In the genomic region with DNA sequence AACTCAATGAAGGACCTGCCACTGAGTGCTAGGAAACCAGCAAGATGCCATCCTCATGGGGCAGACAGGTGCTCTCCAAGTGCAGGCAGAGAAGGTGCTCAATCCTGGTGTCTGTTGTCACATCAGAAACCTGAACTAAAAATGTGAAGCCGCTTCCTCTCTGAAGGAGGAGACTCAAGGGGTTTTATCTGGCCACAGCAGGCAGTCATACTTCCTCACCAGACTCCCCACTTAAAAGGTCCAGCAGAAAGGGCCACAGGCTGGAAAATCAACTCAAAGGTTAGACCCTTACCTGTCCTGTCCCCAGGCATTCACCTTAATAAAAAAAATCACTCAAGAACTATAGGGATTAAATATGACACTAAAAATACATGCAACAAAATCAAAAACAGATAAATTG, we compare ENCODE assay signal across 12 cellular contexts. TPM values are rescaled to one million over a fixed set of nuclear protein-coding genes. Genes with fewer than 3 reads are reported as not detected.
DNase-seq lines count a peak whose midpoint lies in the region; ATAC-seq lines count a peak whose summit lies in the region.
"Had no signal": no experiment of that assay in that cellular context is flagged by ENCODE, and none has a peak within 500 bp of the region (broad histone marks: within the 10 kb centered on the region; RNA-seq: fewer than 3 reads in every experiment).

No MANE protein-coding gene starts in this region.

- POLR2A ChIA-PET in CD4-positive, alpha-beta memory T cell (lab: Charles Lee; ENCODE audit: partially characterized antibody) = interaction anchor here (1.1 to 13.4 kb wide), 3 partner anchors 8 to 24 kb away, joined by 5 to 222 read pairs (median 18); a partner anchor contains a TSS
- POLR2A ChIA-PET in naive thymus-derived CD8-positive, alpha-beta T cell (lab: Charles Lee) = no interaction called here

- H3K36me3 ChIP-seq in CD4-positive, alpha-beta memory T cell (ENCODE audit: insufficient read depth, low read length) = peaks cover 8% of the 10 kb centered on the region

- no peaks in the 10 kb centered on the region for H3K9me3 ChIP-seq in CD4-positive, alpha-beta memory T cell (ENCODE audit: control insufficient read depth in 1 of 2, low read length in 2 of 2)

- peaks cover 14 to 53% of the 10 kb centered on the region in 2 donors for H3K36me3 Mint-ChIP-seq in CD4-positive, alpha-beta memory T cell
- H3K36me3 Mint-ChIP-seq in IgD-negative memory B cell = peaks cover 9% of the 10 kb centered on the region
- H3K36me3 Mint-ChIP-seq in activated T-helper 1 cell treated with anti-CD3 and anti-CD28 coated beads, Interleukin-12 subunit alpha, Interleukin-12 subunit beta, Interleukin-2, Interleukin-4 antibody, amounts not matched to agents 30 ng/mL and 10 ng/mL and 1 ng/mL, durations not matched to agents 14 hours and 24 hours and 36 hours (ENCODE audit: low read depth) = peaks cover 22% of the 10 kb centered on the region
- peaks cover 0 to 56% (median 6%) of the 10 kb centered on the region in 3 donors for H3K36me3 Mint-ChIP-seq in naive thymus-derived CD8-positive, alpha-beta T cell

- H3K9me3 Mint-ChIP-seq in CD4-positive, alpha-beta memory T cell = peaks cover 0 to 2% (median 0%) of the 10 kb centered on the region in 8 donors
- no peaks in the 10 kb centered on the region for H3K9me3 Mint-ChIP-seq in IgD-negative memory B cell
- no peaks in the 10 kb centered on the region for H3K9me3 Mint-ChIP-seq in activated T-helper 1 cell treated with anti-CD3 and anti-CD28 coated beads, Interleukin-12 subunit alpha, Interleukin-12 subunit beta, Interleukin-2, Interleukin-4 antibody, amounts not matched to agents 30 ng/mL and 10 ng/mL and 1 ng/mL, durations not matched to agents 14 hours and 24 hours and 36 hours
- H3K9me3 Mint-ChIP-seq in naive thymus-derived CD8-positive, alpha-beta T cell = no peaks in the 10 kb centered on the region

- no peak for DNase-seq in CD4-positive, alpha-beta memory T cell
- no peak for DNase-seq in activated T-helper 1 cell treated with anti-CD3 and anti-CD28 coated beads, Interleukin-12 subunit alpha, Interleukin-12 subunit beta, Interleukin-2, Interleukin-4 antibody, amounts not matched to agents 30 ng/mL and 10 ng/mL and 1 ng/mL, durations not matched to agents 14 hours and 24 hours and 36 hours (ENCODE audit: low spot score)
- no peak for DNase-seq in naive thymus-derived CD8-positive, alpha-beta T cell
- DNase-seq in HuH-7 (ENCODE audit: low spot score) (no peak), glomerular visceral epithelial cell (ENCODE audit: extremely low spot score) (no peak), AG08395 (ENCODE audit: low spot score) (no peak)
- DNase-seq: activated CD4-positive, alpha-beta T cell treated with anti-CD3 and anti-CD28 coated beads for 48 hours; foreskin melanocyte; H9; NCI-H1417 treated with DMSO at 0.1 percent for 48 hours had no signal

- no peak overlapping the region for H3K27ac ChIP-seq in CD4-positive, alpha-beta memory T cell (ENCODE audit: low read depth, low read length)

- intact Hi-C loops in CD4-positive, alpha-beta memory T cell (cut with micrococcal nuclease) = no loop called here
- intact Hi-C loops in activated T-helper 1 cell treated with anti-CD3 and anti-CD28 coated beads, Interleukin-12 subunit alpha, Interleukin-12 subunit beta, Interleukin-2, Interleukin-4 antibody, amounts not matched to agents 30 ng/mL and 10 ng/mL and 1 ng/mL, durations not matched to agents 14 hours and 24 hours and 36 hours (cut with micrococcal nuclease) = loop anchor here (1.0 to 10.0 kb wide), 3 partner anchors 12 to 1277 kb away; a partner anchor contains a TSS

- H3K27me3 ChIP-seq in CD4-positive, alpha-beta memory T cell (ENCODE audit: insufficient read depth, low read length) = no peaks in the 10 kb centered on the region

- H3K4me3 ChIP-seq in CD4-positive, alpha-beta memory T cell (ENCODE audit: low read length in 2 of 2) = no peak overlapping the region

- peaks cover 86% of the 10 kb centered on the region for H3K4me1 ChIP-seq in CD4-positive, alpha-beta memory T cell (ENCODE audit: insufficient read depth, low read length)

- no peak for ATAC-seq in naive thymus-derived CD8-positive, alpha-beta T cell
- ATAC-seq in GM19397 (IDR thresholded peaks at IDR 0.05; ENCODE audit: unreplicated experiment) = no peak

- peaks cover 64 to 92% (median 76%) of the 10 kb centered on the region in 4 donors for H3K4me1 Mint-ChIP-seq in CD4-positive, alpha-beta memory T cell
- peaks cover 49 to 75% (median 73%) of the 10 kb centered on the region in 3 donors for H3K4me1 Mint-ChIP-seq in IgD-negative memory B cell
- H3K4me1 Mint-ChIP-seq in activated T-helper 1 cell treated with anti-CD3 and anti-CD28 coated beads, Interleukin-12 subunit alpha, Interleukin-12 subunit beta, Interleukin-2, Interleukin-4 antibody, amounts not matched to agents 30 ng/mL and 10 ng/mL and 1 ng/mL, durations not matched to agents 14 hours and 24 hours and 36 hours (ENCODE audit: low read depth) = peaks cover 63% of the 10 kb centered on the region
- H3K4me1 Mint-ChIP-seq in naive thymus-derived CD8-positive, alpha-beta T cell = peaks cover 50 to 90% (median 87%) of the 10 kb centered on the region in 4 donors

- H3K4me3 Mint-ChIP-seq in CD4-positive, alpha-beta memory T cell = peak overlapping the region in 7 of 8 donors; percentile 47 to 79 (median 69)
- H3K4me3 Mint-ChIP-seq in IgD-negative memory B cell = peak overlapping the region; percentile 22 to 94 (median 88)
- H3K4me3 Mint-ChIP-seq in activated T-helper 1 cell treated with anti-CD3 and anti-CD28 coated beads, Interleukin-12 subunit alpha, Interleukin-12 subunit beta, Interleukin-2, Interleukin-4 antibody, amounts not matched to agents 30 ng/mL and 10 ng/mL and 1 ng/mL, durations not matched to agents 14 hours and 24 hours and 36 hours = peak overlapping the region; percentile 68
- H3K4me3 Mint-ChIP-seq in naive thymus-derived CD8-positive, alpha-beta T cell = peak overlapping the region; percentile 23 to 79 (median 72)
- H3K4me3 Mint-ChIP-seq: H9 had no signal

- peak overlapping the region; percentile 41 to 85 (median 76) for H3K27ac Mint-ChIP-seq in CD4-positive, alpha-beta memory T cell
- peak overlapping the region; percentile 23 to 91 (median 88) for H3K27ac Mint-ChIP-seq in IgD-negative memory B cell
- peak overlapping the region; percentile 84 for H3K27ac Mint-ChIP-seq in activated T-helper 1 cell treated with anti-CD3 and anti-CD28 coated beads, Interleukin-12 subunit alpha, Interleukin-12 subunit beta, Interleukin-2, Interleukin-4 antibody, amounts not matched to agents 30 ng/mL and 10 ng/mL and 1 ng/mL, durations not matched to agents 14 hours and 24 hours and 36 hours
- peak overlapping the region in 9 of 10 donors; percentile 35 to 89 (median 76) for H3K27ac Mint-ChIP-seq in naive thymus-derived CD8-positive, alpha-beta T cell

- no peaks in the 10 kb centered on the region for H3K27me3 Mint-ChIP-seq in CD4-positive, alpha-beta memory T cell
- no peaks in the 10 kb centered on the region for H3K27me3 Mint-ChIP-seq in IgD-negative memory B cell
- H3K27me3 Mint-ChIP-seq in activated T-helper 1 cell treated with anti-CD3 and anti-CD28 coated beads, Interleukin-12 subunit alpha, Interleukin-12 subunit beta, Interleukin-2, Interleukin-4 antibody, amounts not matched to agents 30 ng/mL and 10 ng/mL and 1 ng/mL, durations not matched to agents 14 hours and 24 hours and 36 hours (ENCODE audit: insufficient read depth) = no peaks in the 10 kb centered on the region
- H3K27me3 Mint-ChIP-seq in naive thymus-derived CD8-positive, alpha-beta T cell = no peaks in the 10 kb centered on the region

- CTCF ChIA-PET in CD4-positive, alpha-beta memory T cell (lab: Charles Lee; ENCODE audit: partially characterized antibody) = interaction anchor here (1.6 to 2.6 kb wide), 2 partner anchors 16 to 27 kb away, joined by 4 to 10 read pairs; no protein-coding TSS in a partner anchor

RNA-seq across cellular contexts. Expression of a gene that starts 4.8 kb away (rescaled TPM):
- total RNA-seq in CD4-positive, alpha-beta memory T cell = 10 to 100 TPM; 59.3 to 59.4 TPM
- polyA plus RNA-seq in CD4-positive, alpha-beta memory T cell = 100 to 1,000 TPM in 1 of 2 donors, 10 to 100 TPM in 1; 86.5 to 102 TPM
- polyA plus RNA-seq in IgD-negative memory B cell = 151 TPM
- total RNA-seq in activated T-helper 1 cell treated with anti-CD3 and anti-CD28 coated beads, Interleukin-12 subunit alpha, Interleukin-12 subunit beta, Interleukin-2, Interleukin-4 antibody, amounts not matched to agents 30 ng/mL and 10 ng/mL and 1 ng/mL, durations not matched to agents 14 hours and 24 hours and 36 hours = 68.7 and 69.1 TPM in 2 replicates
- 10 to 100 TPM; 58.8 to 59.5 TPM for total RNA-seq in naive thymus-derived CD8-positive, alpha-beta T cell
- polyA plus RNA-seq in naive thymus-derived CD8-positive, alpha-beta T cell = 100 to 1,000 TPM in 2 of 3 donors, 10 to 100 TPM in 1; 81.9 to 106 (median 106) TPM

RNA-seq across cellular contexts. Expression of a gene that starts 7.7 kb away (rescaled TPM):
- total RNA-seq in CD4-positive, alpha-beta memory T cell = 100 to 1,000 TPM; 144 to 147 TPM
- 10 to 100 TPM in 1 of 2 donors, 1 to 10 TPM in 1; 4.5 to 16.0 TPM for polyA plus RNA-seq in CD4-positive, alpha-beta memory T cell
- 6.7 TPM for polyA plus RNA-seq in IgD-negative memory B cell
- total RNA-seq in activated T-helper 1 cell treated with anti-CD3 and anti-CD28 coated beads, Interleukin-12 subunit alpha, Interleukin-12 subunit beta, Interleukin-2, Interleukin-4 antibody, amounts not matched to agents 30 ng/mL and 10 ng/mL and 1 ng/mL, durations not matched to agents 14 hours and 24 hours and 36 hours = 118 and 119 TPM in 2 replicates
- 10 to 100 TPM; 40.7 to 46.0 TPM for total RNA-seq in naive thymus-derived CD8-positive, alpha-beta T cell
- polyA plus RNA-seq in naive thymus-derived CD8-positive, alpha-beta T cell = 1 to 10 TPM in 2 of 3 donors, under 1 TPM in 1; 0.89 to 2.8 (median 1.9) TPM
